In genomic region chr10:104059364-104059763, GRCh38 we compare ENCODE assay signal across 1 cellular context.
A peak's percentile ranks its signal among the peaks of the same experiment; 100 is the strongest.
TF ChIP-seq lines count a peak whose summit lies in the region.

No MANE protein-coding gene starts in this region.

TF ChIP-seq in IMR-90, 13 proteins besides CTCF, POLR2A, EP300 and RAD21:
- TF ChIP-seq RFX5 (IDR thresholded peaks at IDR 0.05; ENCODE audit: low read depth, low read length) (no peak), MAFK (IDR thresholded peaks at IDR 0.05; ENCODE audit: low read depth, low read length) (peak; percentile 56)
